9 cellular contexts compared by ENCODE assay signal in the genomic region with DNA sequence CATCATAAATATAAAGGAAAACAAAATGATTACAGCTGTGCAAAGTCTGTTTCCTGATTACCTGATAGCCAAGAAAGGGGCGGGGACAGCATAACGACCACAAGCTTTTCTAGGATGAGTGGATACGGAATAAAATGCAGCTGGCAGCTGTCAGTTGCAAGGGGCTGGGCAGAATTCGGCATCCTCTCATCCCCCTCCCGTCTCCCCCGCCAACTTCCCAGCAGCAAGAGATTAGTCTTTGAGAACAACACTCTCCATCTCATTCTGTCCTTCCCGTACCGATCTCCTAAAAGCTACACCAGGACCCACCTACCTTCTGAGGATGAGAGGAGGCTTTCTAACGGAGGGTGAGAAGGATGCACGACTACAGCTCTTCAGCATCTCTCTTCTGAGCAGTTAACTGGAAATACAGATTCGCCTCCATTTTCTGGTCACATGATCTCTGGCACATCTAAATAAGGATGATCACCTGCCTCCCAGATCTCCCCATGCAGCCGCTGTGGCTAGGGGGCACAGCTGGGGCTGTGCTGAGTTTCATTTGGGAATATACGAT.
DNase-seq lines count a peak whose midpoint lies in the region; ATAC-seq and TF ChIP-seq lines count a peak whose summit lies in the region.
"Had no signal": no experiment of that assay in that cellular context is flagged by ENCODE, and none has a peak within 500 bp of the region (broad histone marks: within the 10 kb centered on the region; RNA-seq: fewer than 3 reads in every experiment).

No MANE protein-coding gene starts in this region.

- TF ChIP-seq CTCF in Calu3 (IDR thresholded peaks at IDR 0.05; ENCODE audit: unreplicated experiment) (no peak), mammary epithelial cell (conservative IDR thresholded peaks at IDR 0.05 in 1 of 2, IDR thresholded peaks at IDR 0.05 in 1 of 2; ENCODE audit: extremely low read depth in 1 of 2, insufficient read depth in 1 of 2, low read depth in 1 of 2, low read length in 2 of 2) (no peak)

- intact Hi-C loops in Calu3 (cut with micrococcal nuclease; ENCODE audit: unreplicated experiment) (no loop called here), mammary epithelial cell (cut with micrococcal nuclease) (no loop called here)

- WGBS in mammary epithelial cell (ENCODE audit: low coverage, missing lambda C conversion rate), result 15% methylated on average over 10 of the region's 13 CpGs

- no peak overlapping the region for H3K27ac ChIP-seq in mammary epithelial cell (ENCODE audit: insufficient read depth, low read depth, low read length)
- H3K27ac ChIP-seq: epithelial cell of prostate had no signal

- H2AFZ ChIP-seq in mammary epithelial cell (ENCODE audit: low read depth, low read length), result peak overlapping the region; percentile 87

- no peak for ATAC-seq in GM19452 (IDR thresholded peaks at IDR 0.05; ENCODE audit: unreplicated experiment)
- ATAC-seq in HG03039 (IDR thresholded peaks at IDR 0.05; ENCODE audit: unreplicated experiment), result no peak

- H3K4me3 Mint-ChIP-seq in Calu3 (ENCODE audit: low read depth, unreplicated experiment), result peak overlapping the region; percentile 69

- CTCF ChIA-PET in Calu3 (lab: Charles Lee) (no interaction called here), mammary epithelial cell (lab: Charles Lee; ENCODE audit: low non-redundant PET) (interaction anchor here (0.5 kb wide), 1 partner anchor 16 kb away, joined by 8 read pairs; no protein-coding TSS in a partner anchor)

- no peaks in the 10 kb centered on the region for H3K9me3 ChIP-seq in mammary epithelial cell (replicated peaks; ENCODE audit: insufficient read depth, low read length)
- no peaks in the 10 kb centered on the region for H3K9me3 ChIP-seq in mucosa of stomach (ENCODE audit: control insufficient read depth, low read length)

- peak overlapping the region in 2 of 3 experiments; percentile 15 to 28 for H3K4me3 ChIP-seq in mammary epithelial cell (replicated peaks in 1 of 3; ENCODE audit: insufficient read depth in 1 of 3, low read depth in 2 of 3, low read length in 3 of 3)
- no peak overlapping the region for H3K4me3 ChIP-seq in mucosa of stomach (ENCODE audit: low read length)

- H3K9me3 Mint-ChIP-seq in Calu3 (ENCODE audit: low read depth, unreplicated experiment), result no peaks in the 10 kb centered on the region

- H3K27me3 ChIP-seq in mammary epithelial cell (ENCODE audit: insufficient read depth, low read length), result no peaks in the 10 kb centered on the region
- H3K27me3 ChIP-seq in mucosa of stomach (ENCODE audit: control insufficient read depth, insufficient read depth, low read length), result no peaks in the 10 kb centered on the region

- H3K4me1 ChIP-seq in mammary epithelial cell (ENCODE audit: insufficient read depth, low read length), result peaks cover 25% of the 10 kb centered on the region
- H3K4me1 ChIP-seq in mucosa of stomach (ENCODE audit: control insufficient read depth, insufficient read depth, low read length), result peaks cover 42% of the 10 kb centered on the region

- H3K36me3 ChIP-seq in mammary epithelial cell (ENCODE audit: insufficient read depth, low read length), result no peaks in the 10 kb centered on the region
- no peaks in the 10 kb centered on the region for H3K36me3 ChIP-seq in mucosa of stomach (ENCODE audit: control insufficient read depth, insufficient read depth, low read length)

- no peaks in the 10 kb centered on the region for H3K36me3 Mint-ChIP-seq in Calu3 (ENCODE audit: insufficient read depth, unreplicated experiment)

- peak overlapping the region; percentile 72 for H3K4me2 ChIP-seq in mammary epithelial cell (ENCODE audit: insufficient read depth, low read depth, low read length)

- H3K4me1 Mint-ChIP-seq in Calu3 (ENCODE audit: low read depth, unreplicated experiment), result peaks cover 9% of the 10 kb centered on the region

- DNase-seq in Calu3 (no peak), NCI-H2081 (lab: John Stamatoyannopoulos, UW) (peak; percentile 46 to 79), mammary epithelial cell (no peak), OCI-M1 (lab: John Stamatoyannopoulos, UW) (no peak)
- no peak for DNase-seq in NK-92 treated with Interleukin-12 subunit alpha and Interleukin-12 subunit beta, amount 100 ng/mL, for 24 hours (lab: John Stamatoyannopoulos, UW)

- H3K9ac ChIP-seq in mammary epithelial cell (ENCODE audit: insufficient read depth, low read length) (no peak overlapping the region), mucosa of stomach (ENCODE audit: low read length) (peak overlapping the region; percentile 16)

- BruUV-seq in Calu3 (replicated peaks; lab: Mats Ljungman, UMichigan) (no TSS peak), mammary epithelial cell (replicated peaks; lab: Mats Ljungman, UMichigan) (no TSS peak)

- H3K27ac Mint-ChIP-seq in Calu3 (ENCODE audit: unreplicated experiment), result no peak overlapping the region

- dilution Hi-C loops in mammary epithelial cell (cut with HindIII; ENCODE audit: low sequenced_read_pairs), result no loop called here

- H3K27me3 Mint-ChIP-seq in Calu3 (ENCODE audit: unreplicated experiment), result peaks cover 73% of the 10 kb centered on the region

- in situ Hi-C loops in mammary epithelial cell (cut with MboI; ENCODE audit: low sequenced_read_pairs in 2 of 2), result no loop called here

- H4K20me1 ChIP-seq in mammary epithelial cell (ENCODE audit: insufficient read depth, low read length), result no peaks in the 10 kb centered on the region

- H3K79me2 ChIP-seq in mammary epithelial cell (ENCODE audit: insufficient read depth, low read length), result no peaks in the 10 kb centered on the region

Comparison
In these comparisons a context has a peak if more than half of its experiments do, and no peak if none do; other contexts are left out.
1. DNase-seq: peak in NCI-H2081 (2 of 2); none in Calu3 (single experiment), mammary epithelial cell (single experiment), NK-92 treated with Interleukin-12 subunit alpha and Interleukin-12 subunit beta, amount 100 ng/mL, for 24 hours (single experiment) and OCI-M1 (single experiment).